ENCODE assay signal across 16 cellular contexts in the genomic region with DNA sequence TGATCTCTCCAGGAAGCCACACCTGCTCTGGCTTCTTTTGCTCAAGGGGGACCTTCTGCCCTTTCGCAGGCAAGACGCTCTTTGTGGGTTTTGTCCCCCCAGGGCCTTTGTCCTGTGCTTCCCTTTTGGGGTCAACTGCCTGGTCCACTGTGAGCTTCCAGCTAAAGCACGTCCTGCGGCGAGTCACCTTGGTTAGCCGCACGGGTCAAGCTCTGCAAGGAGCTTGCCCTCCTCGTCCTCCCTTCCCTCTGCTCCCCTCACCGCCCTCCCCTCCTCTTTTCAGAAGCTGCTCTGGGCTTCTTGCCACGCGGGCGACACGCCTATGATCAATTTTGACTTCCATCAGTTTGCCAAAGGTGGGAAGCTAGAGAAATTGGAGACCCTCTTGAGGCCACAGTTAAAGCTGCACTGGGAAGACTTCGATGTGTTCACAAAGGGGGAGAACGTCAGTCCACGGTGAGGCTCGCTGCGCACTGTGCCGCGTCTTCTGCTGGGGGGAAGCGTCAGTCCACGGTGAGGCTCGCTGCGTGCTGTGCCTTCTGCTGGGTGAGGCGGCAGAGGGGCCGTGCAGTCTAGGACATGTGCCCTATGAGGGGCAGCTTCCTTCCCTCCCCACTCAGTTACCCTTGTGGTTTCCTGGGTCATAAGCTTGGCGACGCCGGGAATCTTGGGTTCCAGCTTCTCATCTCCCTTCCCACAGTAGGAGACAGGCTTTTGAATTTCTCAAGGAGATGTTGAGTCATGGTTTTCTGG.
DNase-seq lines count a peak whose midpoint lies in the region; ATAC-seq and TF ChIP-seq lines count a peak whose summit lies in the region.
"Had no signal": no experiment of that assay in that cellular context is flagged by ENCODE, and none has a peak within 500 bp of the region (broad histone marks: within the 10 kb centered on the region; RNA-seq: fewer than 3 reads in every experiment).

No MANE protein-coding gene starts in this region.

- H3K4me1 ChIP-seq in body of pancreas (peaks cover 30% of the 10 kb centered on the region), neuronal stem cell (ENCODE audit: control insufficient read depth in 2 of 2, insufficient read depth in 1 of 2, low read depth in 1 of 2, low read length in 2 of 2) (no peaks in the 10 kb centered on the region)

- H3K23ac ChIP-seq in neuronal stem cell (ENCODE audit: low read depth, low read length, poor library complexity), result no peak overlapping the region

- H2BK120ac ChIP-seq in neuronal stem cell (ENCODE audit: low read depth, low read length), result no peak overlapping the region

- no peak for TF ChIP-seq POLR2A in body of pancreas (IDR thresholded peaks at IDR 0.05)

- H3K9me3 ChIP-seq in body of pancreas (no peaks in the 10 kb centered on the region), neuronal stem cell (replicated peaks in 1 of 2; ENCODE audit: control insufficient read depth in 2 of 2, insufficient read depth in 1 of 2, low read depth in 1 of 2, low read length in 2 of 2) (peaks cover 4 to 11% of the 10 kb centered on the region in 2 donors)
- H3K9me3 ChIP-seq: adrenal gland, colonic mucosa, upper lobe of left lung had no signal

- no peak overlapping the region for H3K4ac ChIP-seq in neuronal stem cell (ENCODE audit: low read length)

- H4K91ac ChIP-seq in neuronal stem cell (ENCODE audit: low read depth, low read length, poor library complexity), result no peak overlapping the region

- H3K27ac ChIP-seq in body of pancreas (peak overlapping the region in 3 of 4 donors; percentile 79 to 89 (median 87)), neuronal stem cell (replicated peaks; ENCODE audit: low read length) (no peak overlapping the region)
- H3K27ac ChIP-seq: colonic mucosa had no signal

- peak overlapping the region; percentile 72 for H3K18ac ChIP-seq in neuronal stem cell (ENCODE audit: low read length)

- 92 to 94% methylated on average over 26 to 29 of the region's 29 CpGs for WGBS in body of pancreas, 2 donors
- WGBS in neuronal stem cell (ENCODE audit: extremely low coverage in 2 of 2, insufficient read length in 2 of 2, insufficient replicate concordance in 1 of 2), 2 donors, result no CpG with 5 or more reads among the region's 29 CpGs

- no peak overlapping the region for H2BK12ac ChIP-seq in neuronal stem cell (ENCODE audit: low read length)

- H3K36me3 ChIP-seq in body of pancreas (replicated peaks in 1 of 2; ENCODE audit: insufficient read depth in 1 of 2, low read depth in 2 of 2), result peaks cover 0 to 6% of the 10 kb centered on the region in 2 donors
- H3K36me3 ChIP-seq in neuronal stem cell (replicated peaks in 1 of 2; ENCODE audit: control insufficient read depth in 2 of 2, insufficient read depth in 2 of 2, low read length in 2 of 2), result peaks cover 2 to 26% of the 10 kb centered on the region in 2 donors
- H3K36me3 ChIP-seq: colonic mucosa had no signal

- intact Hi-C loops in body of pancreas (cut with DNase I), result no loop called here

- ATAC-seq in body of pancreas, result no peak
- ATAC-seq in HG02970 (IDR thresholded peaks at IDR 0.05; ENCODE audit: low FRiP score, unreplicated experiment), result no peak
- ATAC-seq: activated CD8-positive, alpha-beta T cell treated with anti-CD3 and anti-CD28 coated beads, Interleukin-2, amount 10 ng/mL, durations not matched to agents 7 days and 5 days; stimulated activated effector memory CD8-positive, alpha-beta T cell treated with anti-CD3 and anti-CD28 coated beads, Interleukin-12 subunit alpha, Interleukin-12 subunit beta, amount 100 ng/mL, for 72 hours had no signal

- H3K27me3 ChIP-seq in body of pancreas, result no peaks in the 10 kb centered on the region
- H3K27me3 ChIP-seq in neuronal stem cell (ENCODE audit: control insufficient read depth in 3 of 3, insufficient read depth in 3 of 3, low read depth in 1 of 3, low read length in 3 of 3), result no peaks in the 10 kb centered on the region
- H3K27me3 ChIP-seq: adrenal gland, colonic mucosa, upper lobe of left lung had no signal

- H2AK5ac ChIP-seq in neuronal stem cell (ENCODE audit: low read depth, low read length), result peak overlapping the region; percentile 71

- H2AFZ ChIP-seq in neuronal stem cell (ENCODE audit: low read length), result no peak overlapping the region

- no peak overlapping the region for H3K4me2 ChIP-seq in neuronal stem cell (ENCODE audit: insufficient read depth, low read length, poor library complexity, severe bottlenecking)

- no peaks in the 10 kb centered on the region for H3K79me1 ChIP-seq in neuronal stem cell (ENCODE audit: low read depth, low read length)

- no peak overlapping the region for H2BK5ac ChIP-seq in neuronal stem cell (ENCODE audit: low read length)

- no peak for TF ChIP-seq CTCF in body of pancreas (IDR thresholded peaks at IDR 0.05)

- H3K14ac ChIP-seq in neuronal stem cell (ENCODE audit: low read length), result peak overlapping the region; percentile 84

- H4K8ac ChIP-seq in neuronal stem cell (ENCODE audit: low read depth, low read length), result no peak overlapping the region

- no peak overlapping the region for H3K9ac ChIP-seq in neuronal stem cell (ENCODE audit: low read depth, low read length, poor library complexity)

- DNase-seq in A172 (ENCODE audit: low spot score), result peak; percentile 90
- peak; percentile 49 for DNase-seq in ELR (ENCODE audit: low read depth)
- no peak for DNase-seq in body of pancreas
- no peak for DNase-seq in neuronal stem cell (ENCODE audit: low spot score)
- no peak for DNase-seq in NCI-H146 (lab: John Stamatoyannopoulos, UW)
- no peak for DNase-seq in NCI-H187 (lab: John Stamatoyannopoulos, UW)
- DNase-seq in Kasumi-1 (lab: John Stamatoyannopoulos, UW), result no peak
- DNase-seq: activated CD8-positive, alpha-beta T cell treated with anti-CD3 and anti-CD28 coated beads, Interleukin-2, amount 10 ng/mL, durations not matched to agents 7 days and 5 days; colonic mucosa; KG1; NCI-H1417 treated with DMSO at 0.1 percent for 48 hours; occipital lobe; upper lobe of left lung had no signal

- H3K4me3 ChIP-seq in body of pancreas (no peak overlapping the region), neuronal stem cell (ENCODE audit: low read length in 2 of 2) (no peak overlapping the region)
- H3K4me3 ChIP-seq: adrenal gland, colonic mucosa, upper lobe of left lung had no signal

- no peak overlapping the region for H2BK15ac ChIP-seq in neuronal stem cell (ENCODE audit: low read length)

Comparison
In these comparisons a context has a peak if more than half of its experiments do, and no peak if none do; other contexts are left out.
1. DNase-seq: peak in A172 (single experiment) and ELR (single experiment); none in body of pancreas (0 of 4), neuronal stem cell (single experiment), NCI-H146 (single experiment), NCI-H187 (0 of 2) and Kasumi-1 (0 of 2).